ENCODE assay signal across 8 cellular contexts in the genomic region with DNA sequence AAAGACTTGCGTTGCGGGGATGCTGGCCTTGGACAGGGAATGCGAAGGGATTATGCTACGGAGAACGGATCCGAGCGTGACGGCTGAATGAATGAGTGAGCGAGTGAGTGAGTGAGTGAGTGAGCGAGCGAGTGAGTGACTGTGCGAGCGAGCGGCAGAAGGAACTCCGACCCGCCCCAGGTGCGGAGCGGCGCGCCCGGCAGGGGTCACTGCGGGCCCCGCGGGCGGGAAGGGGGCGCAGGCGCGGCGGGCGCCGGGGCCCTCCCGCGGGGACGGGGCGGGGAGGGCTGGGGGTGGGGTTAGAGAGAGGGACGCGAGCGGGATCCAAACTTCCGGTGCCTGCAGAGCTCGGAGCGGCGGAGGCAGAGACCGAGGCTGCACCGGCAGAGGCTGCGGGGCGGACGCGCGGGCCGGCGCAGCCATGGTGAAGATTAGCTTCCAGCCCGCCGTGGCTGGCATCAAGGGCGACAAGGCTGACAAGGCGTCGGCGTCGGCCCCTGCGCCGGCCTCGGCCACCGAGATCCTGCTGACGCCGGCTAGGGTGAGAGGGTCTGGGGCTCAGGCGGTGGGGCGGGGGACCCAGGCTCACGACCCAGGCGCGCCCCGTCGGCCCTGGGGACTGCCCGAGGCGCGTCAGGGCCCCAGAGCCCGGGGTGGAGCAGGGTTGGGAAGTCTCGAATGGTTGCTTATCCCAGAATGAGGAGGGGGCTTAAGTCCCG. TPM values are rescaled to one million over a fixed set of nuclear protein-coding genes. Genes with fewer than 3 reads are reported as not detected.
DNase-seq lines count a peak whose midpoint lies in the region; ATAC-seq lines count a peak whose summit lies in the region.

A gene with protein sequence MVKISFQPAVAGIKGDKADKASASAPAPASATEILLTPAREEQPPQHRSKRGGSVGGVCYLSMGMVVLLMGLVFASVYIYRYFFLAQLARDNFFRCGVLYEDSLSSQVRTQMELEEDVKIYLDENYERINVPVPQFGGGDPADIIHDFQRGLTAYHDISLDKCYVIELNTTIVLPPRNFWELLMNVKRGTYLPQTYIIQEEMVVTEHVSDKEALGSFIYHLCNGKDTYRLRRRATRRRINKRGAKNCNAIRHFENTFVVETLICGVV (plus strand): TSS at position 338 of the 719 bp plus-strand sequence. CDS start 84 bp downstream, at position 422.

- DNase-seq in NCI-H510A treated with DMSO at 0.1 percent for 48 hours (lab: John Stamatoyannopoulos, UW) (peak; percentile 99), mesendoderm (peak; percentile 89)
- peak; percentile 86 for DNase-seq in activated CD8-positive, alpha-beta memory T cell treated with anti-CD3 and anti-CD28 coated beads for 24 hours
- DNase-seq in effector memory CD4-positive, alpha-beta T cell: peak; percentile 62 to 70 (median 69)
- DNase-seq in stimulated activated CD8-positive, alpha-beta memory T cell treated with anti-CD3 and anti-CD28 coated beads, Interleukin-15, amount 100 ng/mL, for 4 hours (ENCODE audit: low read depth in 2 of 2): peak; percentile 32 to 59

- H2BK5ac ChIP-seq in mesendoderm (ENCODE audit: low read length): peak within 1 kb of the TSS; percentile 93

- H3K36me3 ChIP-seq in ACC112 (ENCODE audit: insufficient read depth, low read length) (no peaks in the 10 kb centered on the region), mesendoderm (ENCODE audit: control insufficient read depth, insufficient read depth, low read length) (no peaks in the 10 kb centered on the region)
- H3K36me3 ChIP-seq in effector memory CD4-positive, alpha-beta T cell (ENCODE audit: control insufficient read depth, insufficient read depth, low read length): no peaks in the 10 kb centered on the region

- H3K4me1 ChIP-seq in ACC112 (ENCODE audit: control insufficient read depth, insufficient read depth, low read length, unreplicated experiment) (peaks cover 6% of the 10 kb centered on the region), mesendoderm (ENCODE audit: control insufficient read depth, low read depth, low read length) (peaks cover 20% of the 10 kb centered on the region)
- peaks cover 29% of the 10 kb centered on the region for H3K4me1 ChIP-seq in effector memory CD4-positive, alpha-beta T cell (ENCODE audit: control insufficient read depth, insufficient read depth, low read length, poor library complexity, severe bottlenecking)

- no peaks in the 10 kb centered on the region for H3K79me2 ChIP-seq in ACC112 (ENCODE audit: control insufficient read depth, insufficient read depth, low read length, unreplicated experiment)
- peaks cover 48% of the 10 kb centered on the region for H3K79me2 ChIP-seq in mesendoderm (ENCODE audit: control insufficient read depth, insufficient read depth, low read length)

- H2AFZ ChIP-seq in ACC112 (ENCODE audit: low read length, unreplicated experiment): peak within 1 kb of the TSS; percentile 36

- no peak within 1 kb of the TSS for H2BK15ac ChIP-seq in mesendoderm (replicated peaks; ENCODE audit: low read depth)

- H4K5ac ChIP-seq in mesendoderm (ENCODE audit: low read length): no peak within 1 kb of the TSS

- peaks cover 3% of the 10 kb centered on the region for H3K79me1 ChIP-seq in mesendoderm (ENCODE audit: low read length)

- H3K9me3 ChIP-seq in effector memory CD4-positive, alpha-beta T cell (ENCODE audit: control insufficient read depth, low read length): no peaks in the 10 kb centered on the region

- peak within 1 kb of the TSS; percentile 99 for H3K4ac ChIP-seq in mesendoderm (ENCODE audit: low read depth, low read length)

- H3K27me3 ChIP-seq in ACC112 (ENCODE audit: insufficient read depth, low read length) (peaks cover 57% of the 10 kb centered on the region), mesendoderm (ENCODE audit: insufficient read depth, low read length, poor library complexity) (no peaks in the 10 kb centered on the region)
- H3K27me3 ChIP-seq in effector memory CD4-positive, alpha-beta T cell (replicated peaks; ENCODE audit: control insufficient read depth, insufficient read depth, low read length, poor library complexity, severe bottlenecking): no peaks in the 10 kb centered on the region

- H3K18ac ChIP-seq in mesendoderm (ENCODE audit: low read length): peak within 1 kb of the TSS; percentile 95

- no CpG with 5 or more reads among the region's 77 CpGs for WGBS in mesendoderm (ENCODE audit: extremely low coverage, insufficient coverage, low lambda C conversion rate)

- ATAC-seq in GM18517 (IDR thresholded peaks at IDR 0.05; ENCODE audit: unreplicated experiment) (peak; percentile 71), HG03039 (IDR thresholded peaks at IDR 0.05; ENCODE audit: unreplicated experiment) (peak; percentile 53)

- H3K4me2 ChIP-seq in mesendoderm (ENCODE audit: low read length): peak within 1 kb of the TSS; percentile 47

- no peak within 1 kb of the TSS for H3K27ac ChIP-seq in ACC112 (ENCODE audit: low read depth, low read length)
- peak within 1 kb of the TSS; percentile 22 for H3K27ac ChIP-seq in effector memory CD4-positive, alpha-beta T cell (ENCODE audit: insufficient read depth, low read length, poor library complexity, severe bottlenecking)
- H3K27ac ChIP-seq in mesendoderm (ENCODE audit: low read depth, low read length): peak within 1 kb of the TSS; percentile 93

- peak within 1 kb of the TSS; percentile 96 for H3K9ac ChIP-seq in mesendoderm (ENCODE audit: low read length)

- peak within 1 kb of the TSS; percentile 85 for H3K23ac ChIP-seq in mesendoderm (ENCODE audit: low read length)

- H3K4me3 ChIP-seq in ACC112 (ENCODE audit: low read depth, low read length) (peak within 1 kb of the TSS; percentile 86), mesendoderm (ENCODE audit: low read length) (peak within 1 kb of the TSS; percentile 87)
- peak within 1 kb of the TSS; percentile 71 for H3K4me3 ChIP-seq in effector memory CD4-positive, alpha-beta T cell (ENCODE audit: insufficient read depth, low read depth, low read length, poor library complexity, severe bottlenecking)

- peak within 1 kb of the TSS; percentile 25 for H2AK5ac ChIP-seq in mesendoderm (ENCODE audit: low read length)

- H3K56ac ChIP-seq in mesendoderm (ENCODE audit: low read length): peak within 1 kb of the TSS; percentile 98

- H4K8ac ChIP-seq in mesendoderm (ENCODE audit: low read depth, low read length): peak within 1 kb of the TSS; percentile 42

- peak within 1 kb of the TSS; percentile 84 for H2BK120ac ChIP-seq in mesendoderm (ENCODE audit: low read depth, low read length)

RNA-seq across cellular contexts. Expression of the gene that starts here (rescaled TPM):
- 368 TPM for polyA plus RNA-seq in mesendoderm (2013, experiment 1 of 2)
- 373 TPM for polyA plus RNA-seq in mesendoderm (2013, experiment 2 of 2)

Comparison
In these comparisons a context has a peak if more than half of its experiments do, and no peak if none do; other contexts are left out.
1. DNase-seq: peak in every context shown above with its lines; median percentile 99 in NCI-H510A treated with DMSO at 0.1 percent for 48 hours; 89 in mesendoderm; 86 in activated CD8-positive, alpha-beta memory T cell treated with anti-CD3 and anti-CD28 coated beads for 24 hours; 69 in effector memory CD4-positive, alpha-beta T cell; 46 in stimulated activated CD8-positive, alpha-beta memory T cell treated with anti-CD3 and anti-CD28 coated beads, Interleukin-15, amount 100 ng/mL, for 4 hours.